8 cellular contexts compared by ENCODE assay signal in the genomic region with DNA sequence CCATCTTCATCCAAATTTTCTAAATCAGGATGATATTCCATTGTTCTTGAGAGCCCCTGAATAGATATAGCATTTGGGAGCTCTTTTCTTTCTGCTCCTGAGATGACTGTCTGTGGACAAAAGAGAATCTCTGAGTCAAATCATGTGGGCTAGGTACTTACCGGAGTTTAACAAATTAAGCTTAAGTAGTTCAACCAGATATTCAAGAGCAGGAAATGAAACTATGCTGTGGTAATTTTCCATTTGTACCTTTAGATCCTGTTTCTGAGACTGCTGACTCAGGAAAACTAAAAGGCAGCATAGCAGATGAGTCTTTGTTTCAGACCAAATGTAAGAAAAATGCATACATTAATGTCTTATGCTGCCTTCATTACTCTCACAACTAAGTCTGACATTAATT.
A peak's percentile ranks its signal among the peaks of the same experiment; 100 is the strongest.
DNase-seq lines count a peak whose midpoint lies in the region; ATAC-seq and FAIRE-seq lines count a peak whose summit lies in the region.

A gene (minus strand): TSS at position 158 of the 400 bp plus-strand sequence. CDS start 117 bp downstream, at position 41.

- ATAC-seq in GM18907 (IDR thresholded peaks at IDR 0.05; ENCODE audit: unreplicated experiment) (peak; percentile 95), HG02973 (IDR thresholded peaks at IDR 0.05; ENCODE audit: unreplicated experiment) (peak; percentile 94)

- FAIRE-seq in RCC 7860 (lab: Jason Lieb, UNC), result no peak

- peak; percentile 16 for DNase-seq in SKM-1 treated with dmso at 0.1 percent for 144 hours (lab: John Stamatoyannopoulos, UW; ENCODE audit: unreplicated experiment)
- peak; percentile 68 for DNase-seq in pons (ENCODE audit: low spot score)
- no peak for DNase-seq in RCC 7860 (ENCODE audit: low spot score)
- DNase-seq in GDM1 (lab: John Stamatoyannopoulos, UW), result no peak
- DNase-seq in NK-92 treated with Interleukin-12 subunit alpha and Interleukin-12 subunit beta, amount 100 ng/mL, for 24 hours (lab: John Stamatoyannopoulos, UW), result no peak
- DNase-seq in HK-2 (ENCODE audit: unreplicated experiment), result no peak

Comparison
In these comparisons a context has a peak if more than half of its experiments do, and no peak if none do; other contexts are left out.
1. DNase-seq: peak in SKM-1 treated with dmso at 0.1 percent for 144 hours (single experiment) and pons (single experiment); none in RCC 7860 (single experiment), GDM1 (single experiment), NK-92 treated with Interleukin-12 subunit alpha and Interleukin-12 subunit beta, amount 100 ng/mL, for 24 hours (single experiment) and HK-2 (single experiment).